In the genomic region with DNA sequence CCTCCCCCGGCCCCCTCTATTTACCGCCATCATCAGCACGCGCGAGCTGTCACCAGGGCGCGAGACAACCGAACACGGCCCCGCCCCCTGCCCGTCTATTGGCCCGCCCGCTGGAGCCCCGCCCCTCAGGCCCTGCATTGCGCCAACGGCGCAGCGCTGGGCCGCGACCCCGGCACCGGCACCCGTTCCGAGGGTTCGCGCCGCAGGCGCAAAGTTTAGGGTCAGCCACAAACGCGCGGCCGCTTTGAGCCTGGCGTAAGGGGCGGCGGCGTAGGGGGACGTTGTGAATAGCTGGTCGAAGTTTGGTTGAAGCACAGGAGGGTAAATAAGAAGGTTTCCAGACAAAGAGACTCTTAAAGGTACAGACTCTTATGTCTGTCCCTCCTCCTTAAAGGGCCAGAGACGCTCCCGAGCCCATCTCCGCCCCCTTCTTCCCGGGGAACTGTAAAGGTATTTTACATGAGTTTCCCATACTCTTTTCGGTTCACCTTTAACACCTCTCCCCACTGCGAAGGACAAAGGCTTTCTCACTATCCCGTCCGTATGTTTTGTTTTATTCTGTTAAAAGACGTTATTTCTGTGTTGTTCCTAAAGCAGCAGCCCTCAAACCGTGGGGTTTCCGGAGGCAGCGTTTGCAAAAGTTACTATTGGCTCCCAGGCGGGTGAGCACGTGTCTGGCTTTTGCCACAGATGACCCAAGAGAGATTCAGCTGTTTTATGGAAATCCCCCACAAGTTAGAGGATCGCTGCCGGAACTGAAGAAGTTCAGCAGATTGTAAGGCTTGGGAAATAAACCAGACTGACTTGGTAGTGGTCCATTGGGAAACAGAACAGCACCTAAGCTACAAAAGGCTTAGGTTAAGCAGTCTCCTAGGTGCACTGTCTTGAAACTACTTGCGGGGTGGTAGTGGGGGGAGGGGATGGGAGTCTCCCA, we compare ENCODE assay signal across 8 cellular contexts. TPM values are rescaled to one million over a fixed set of nuclear protein-coding genes. Genes with fewer than 3 reads are reported as not detected.
A peak's percentile ranks its signal among the peaks of the same experiment; 100 is the strongest.
DNase-seq lines count a peak whose midpoint lies in the region; ATAC-seq, FAIRE-seq and TF ChIP-seq lines count a peak whose summit lies in the region.

A gene (minus strand): TSS at position 76 of the 934 bp plus-strand sequence. CDS start 88,392 bp downstream, outside the sequence.

- no peaks in the 10 kb centered on the region for H3K27me3 ChIP-seq in HUES6 (ENCODE audit: control insufficient read depth, insufficient read depth, low read length)
- peaks cover 3% of the 10 kb centered on the region for H3K27me3 ChIP-seq in NT2/D1 (ENCODE audit: insufficient read depth, insufficient read length)
- no peaks in the 10 kb centered on the region for H3K27me3 ChIP-seq in mononuclear cell (ENCODE audit: insufficient read depth, low read length)

- peak within 1 kb of the TSS; percentile 89 for H3K9ac ChIP-seq in HUES6 (ENCODE audit: low read length)
- H3K9ac ChIP-seq in NT2/D1 (ENCODE audit: insufficient read length, low read depth), result peak within 1 kb of the TSS; percentile 82

- H3K4me3 ChIP-seq in HUES6 (ENCODE audit: low read depth, low read length), result peak within 1 kb of the TSS; percentile 69
- peak within 1 kb of the TSS; percentile 60 for H3K4me3 ChIP-seq in NT2/D1 (ENCODE audit: insufficient read length, low read depth)
- peak within 1 kb of the TSS; percentile 80 for H3K4me3 ChIP-seq in epithelial cell of esophagus (ENCODE audit: low read length)
- peak within 1 kb of the TSS; percentile 87 for H3K4me3 ChIP-seq in mononuclear cell (ENCODE audit: low read length)

- H3K4me1 ChIP-seq in HUES6 (ENCODE audit: control insufficient read depth, insufficient read depth, low read length), result peaks cover 17% of the 10 kb centered on the region
- no peaks in the 10 kb centered on the region for H3K4me1 ChIP-seq in NT2/D1 (ENCODE audit: insufficient read depth, insufficient read length)
- H3K4me1 ChIP-seq in mononuclear cell (ENCODE audit: insufficient read depth, low read length), result peaks cover 27% of the 10 kb centered on the region

- no peaks in the 10 kb centered on the region for H3K36me3 ChIP-seq in HUES6 (ENCODE audit: control insufficient read depth, insufficient read depth, low read length)
- no peaks in the 10 kb centered on the region for H3K36me3 ChIP-seq in NT2/D1 (ENCODE audit: insufficient read depth, insufficient read length, low read length)

- peak; percentile 71 for ATAC-seq in GM21447 (IDR thresholded peaks at IDR 0.05; ENCODE audit: unreplicated experiment)

- no peaks in the 10 kb centered on the region for H3K9me3 ChIP-seq in HUES6 (ENCODE audit: control insufficient read depth, insufficient read depth, low read depth, low read length)
- no peaks in the 10 kb centered on the region for H3K9me3 ChIP-seq in NT2/D1 (ENCODE audit: insufficient read depth, low read length)
- H3K9me3 ChIP-seq in mononuclear cell (ENCODE audit: low read depth, low read length), result no peaks in the 10 kb centered on the region

- DNase-seq in D721Med (ENCODE audit: insufficient read length, low spot score) (peak; percentile 52), NT2/D1 (ENCODE audit: low read depth, low spot score) (peak; percentile 62), epithelial cell of esophagus (ENCODE audit: low read depth) (peak; percentile 84)
- DNase-seq in activated CD8-positive, alpha-beta memory T cell treated with anti-CD3 and anti-CD28 coated beads, Interleukin-2, amount 50 U/mL, for 24 hours (ENCODE audit: extremely low read depth), result peak; percentile 84
- peak; percentile 83 to 86 for DNase-seq in stimulated activated CD8-positive, alpha-beta memory T cell treated with anti-CD3 and anti-CD28 coated beads, Interleukin-4, amount 100 ng/mL, for 1 hour (ENCODE audit: low read depth in 2 of 2, low spot score in 1 of 2)

- FAIRE-seq in D721Med (lab: Jason Lieb, UNC), result no peak

- TF ChIP-seq CTCF in D721Med (IDR thresholded peaks at IDR 0.05; ENCODE audit: insufficient read depth, missing control alignments) (no peak), epithelial cell of esophagus (IDR thresholded peaks at IDR 0.05; ENCODE audit: insufficient read depth, low read depth, low read length, missing control alignments) (no peak)

- peak within 1 kb of the TSS; percentile 60; the same call in 1 of the 2 replicates for H3K27ac ChIP-seq in HUES6 (ENCODE audit: low read depth, low read length)

RNA-seq across cellular contexts. Expression of the gene that starts here (rescaled TPM):
- total RNA-seq in mononuclear cell, result 3.5 TPM

Comparison
In these comparisons a context has a peak if more than half of its experiments do, and no peak if none do; other contexts are left out.
1. Peak in every context shown above with its lines: DNase-seq, ATAC-seq, H3K4me3 ChIP-seq and H3K27ac ChIP-seq.